In the genomic region with DNA sequence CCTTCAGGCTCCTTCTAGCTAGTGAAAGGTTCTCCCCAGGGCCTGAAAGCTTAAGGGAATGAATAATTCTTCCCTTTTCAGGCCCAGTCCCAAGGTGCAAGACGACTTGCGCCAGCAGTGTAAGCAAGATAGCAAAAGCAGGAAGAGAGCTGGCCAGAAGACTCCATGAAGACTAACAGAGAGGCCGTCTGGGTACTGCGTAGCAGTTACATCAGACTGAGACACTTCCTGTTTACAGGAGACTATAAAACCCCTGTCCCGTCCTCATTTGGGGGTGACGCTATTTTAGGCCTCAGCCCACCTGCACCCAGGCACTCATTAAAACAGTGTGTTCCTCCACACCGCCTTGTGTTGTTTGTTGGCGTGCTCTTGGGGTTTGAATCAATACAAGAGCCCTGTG, we compare ENCODE assay signal across 20 cellular contexts.
"Had no signal": no experiment of that assay in that cellular context is flagged by ENCODE, and none has a peak within 500 bp of the region (broad histone marks: within the 10 kb centered on the region; RNA-seq: fewer than 3 reads in every experiment).

No MANE protein-coding gene starts in this region.

- H3K36me3 ChIP-seq: left lung had no signal

- DNase-seq: activated B cell treated with CpG ODN at 0.5 μM for 24 hours; activated CD4-positive, alpha-beta T cell treated with anti-CD3 and anti-CD28 coated beads, Interleukin-2, amount 10 ng/mL, durations not matched to agents 7 days and 5 days; activated T-cell treated with anti-CD3 and anti-CD28 coated beads for 4 hours; amniotic stem cell; body of pancreas; erythroblast; foreskin fibroblast; occipital lobe; psoas muscle; stimulated activated naive CD4-positive, alpha-beta T cell; substantia nigra; T-cell; trophoblast cell had no signal

- H3K27ac ChIP-seq: body of pancreas, left lung, psoas muscle had no signal

- H3K9me3 Mint-ChIP-seq: activated B cell treated with CpG ODN at 0.5 μM for 24 hours; activated CD4-positive, alpha-beta T cell treated with anti-CD3 and anti-CD28 coated beads, Interleukin-2, amount 10 ng/mL, durations not matched to agents 7 days and 5 days; activated naive CD4-positive, alpha-beta T cell treated with anti-CD3 and anti-CD28 coated beads, Interleukin-2, amount 50 U/mL, for 24 hours; central memory CD8-positive, alpha-beta T cell; dendritic cell treated with granulocyte-macrophage colony-stimulating factor and Interleukin-4, amounts not matched to agents 40 ng/mL and 50 ng/mL, for 4 days; T-cell had no signal

- ATAC-seq: body of pancreas; left lung; natural killer cell treated with Interleukin-12 subunit alpha and Interleukin-12 subunit beta and Interleukin-15 and Interleukin-18, amount 100 ng/mL, for 72 hours; psoas muscle; sciatic nerve; T-cell had no signal

- H3K4me3 Mint-ChIP-seq: activated B cell treated with CpG ODN at 0.5 μM for 24 hours; activated CD4-positive, alpha-beta T cell treated with anti-CD3 and anti-CD28 coated beads, Interleukin-2, amount 10 ng/mL, durations not matched to agents 7 days and 5 days; activated naive CD4-positive, alpha-beta T cell treated with anti-CD3 and anti-CD28 coated beads, Interleukin-2, amount 50 U/mL, for 24 hours; central memory CD8-positive, alpha-beta T cell; dendritic cell treated with granulocyte-macrophage colony-stimulating factor and Interleukin-4, amounts not matched to agents 40 ng/mL and 50 ng/mL, for 4 days; natural killer cell treated with Interleukin-12 subunit alpha and Interleukin-12 subunit beta and Interleukin-15 and Interleukin-18, amount 100 ng/mL, for 72 hours; T-cell had no signal

- H3K4me1 Mint-ChIP-seq: activated B cell treated with CpG ODN at 0.5 μM for 24 hours; activated CD4-positive, alpha-beta T cell treated with anti-CD3 and anti-CD28 coated beads, Interleukin-2, amount 10 ng/mL, durations not matched to agents 7 days and 5 days; activated naive CD4-positive, alpha-beta T cell treated with anti-CD3 and anti-CD28 coated beads, Interleukin-2, amount 50 U/mL, for 24 hours; central memory CD8-positive, alpha-beta T cell; T-cell had no signal

- H3K4me1 ChIP-seq: body of pancreas, left lung, psoas muscle had no signal

- H3K27ac Mint-ChIP-seq: activated B cell treated with CpG ODN at 0.5 μM for 24 hours; activated CD4-positive, alpha-beta T cell treated with anti-CD3 and anti-CD28 coated beads, Interleukin-2, amount 10 ng/mL, durations not matched to agents 7 days and 5 days; activated naive CD4-positive, alpha-beta T cell treated with anti-CD3 and anti-CD28 coated beads, Interleukin-2, amount 50 U/mL, for 24 hours; dendritic cell treated with granulocyte-macrophage colony-stimulating factor and Interleukin-4, amounts not matched to agents 40 ng/mL and 50 ng/mL, for 4 days; natural killer cell treated with Interleukin-12 subunit alpha and Interleukin-12 subunit beta and Interleukin-15 and Interleukin-18, amount 100 ng/mL, for 72 hours; T-cell had no signal

- FAIRE-seq: islet of Langerhans had no signal

- H3K27me3 ChIP-seq: body of pancreas, left lung had no signal

- H3K9me3 ChIP-seq: body of pancreas, left lung, psoas muscle had no signal

- H3K27me3 Mint-ChIP-seq: activated B cell treated with CpG ODN at 0.5 μM for 24 hours; activated naive CD4-positive, alpha-beta T cell treated with anti-CD3 and anti-CD28 coated beads, Interleukin-2, amount 50 U/mL, for 24 hours; dendritic cell treated with granulocyte-macrophage colony-stimulating factor and Interleukin-4, amounts not matched to agents 40 ng/mL and 50 ng/mL, for 4 days had no signal

- H3K36me3 Mint-ChIP-seq: activated naive CD4-positive, alpha-beta T cell treated with anti-CD3 and anti-CD28 coated beads, Interleukin-2, amount 50 U/mL, for 24 hours; natural killer cell treated with Interleukin-12 subunit alpha and Interleukin-12 subunit beta and Interleukin-15 and Interleukin-18, amount 100 ng/mL, for 72 hours; T-cell had no signal

- H3K4me3 ChIP-seq: body of pancreas, left lung, psoas muscle had no signal
